ENCODE assay signal across 20 cellular contexts in the genomic region with DNA sequence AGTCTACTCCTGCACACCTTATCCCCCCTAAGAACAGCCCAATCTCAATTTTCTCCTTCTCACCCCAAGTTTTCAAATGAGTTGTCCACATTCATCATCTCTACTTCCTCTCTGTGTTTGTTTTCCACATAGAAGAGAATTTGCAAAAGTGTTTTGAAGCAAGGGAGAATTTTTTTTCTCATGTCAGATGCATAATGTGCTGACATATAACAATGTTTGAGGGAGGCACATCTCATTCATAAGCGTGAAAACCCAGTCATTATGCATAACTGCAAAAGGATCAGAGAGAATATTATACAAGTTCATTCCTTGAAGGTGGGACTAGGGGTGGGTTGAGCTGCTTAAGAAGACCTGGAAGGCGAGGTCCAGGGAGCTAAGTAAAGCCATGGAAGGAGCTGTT.
A peak's percentile ranks its signal among the peaks of the same experiment; 100 is the strongest.
DNase-seq lines count a peak whose midpoint lies in the region; ATAC-seq, FAIRE-seq and TF ChIP-seq lines count a peak whose summit lies in the region.
"Had no signal": no experiment of that assay in that cellular context is flagged by ENCODE, and none has a peak within 500 bp of the region (broad histone marks: within the 10 kb centered on the region; RNA-seq: fewer than 3 reads in every experiment).

No MANE protein-coding gene starts in this region.

- POLR2A ChIA-PET in A549 (lab: Yijun Ruan, JAX): no interaction called here

- TF ChIP-seq CTCF in A549 (IDR thresholded peaks at IDR 0.05) (no peak), SU-DHL-6 (IDR thresholded peaks at IDR 0.05; ENCODE audit: insufficient read depth, low read length, poor library complexity, severe bottlenecking) (no peak), astrocyte (IDR thresholded peaks at IDR 0.05; ENCODE audit: insufficient read depth, low read depth, low read length) (no peak), Peyer's patch (IDR thresholded peaks at IDR 0.05) (no peak), omental fat pad (IDR thresholded peaks at IDR 0.05) (no peak)

- H3K27ac ChIP-seq in A549 (no peak overlapping the region), SU-DHL-6 (ENCODE audit: low read depth, low read length) (peak overlapping the region; percentile 17), astrocyte (ENCODE audit: low read depth, low read length) (no peak overlapping the region), Peyer's patch (no peak overlapping the region)

- H3K9ac ChIP-seq in SU-DHL-6 (ENCODE audit: low read length) (no peak overlapping the region), astrocyte (ENCODE audit: low read length) (no peak overlapping the region)

- FAIRE-seq in A549 (lab: Jason Lieb, UNC): no peak
- no peak for FAIRE-seq in astrocyte (lab: Jason Lieb, UNC)
- FAIRE-seq: GM12891, GM18507, H54 had no signal

- no peak for TF ChIP-seq EP300 in A549 (IDR thresholded peaks at IDR 0.05)

- no peaks in the 10 kb centered on the region for H4K20me1 ChIP-seq in SU-DHL-6 (ENCODE audit: low read depth, low read length)
- no peaks in the 10 kb centered on the region for H4K20me1 ChIP-seq in astrocyte (ENCODE audit: insufficient read depth, low read length)

- H3K4me1 Mint-ChIP-seq in astrocyte (ENCODE audit: low read depth, unreplicated experiment): peaks cover 6% of the 10 kb centered on the region
- H3K4me1 Mint-ChIP-seq in stimulated activated memory B cell treated with anti-CD40 and anti-IgM and Interleukin-4, amounts not matched to agents 10 μg/mL and 1 μg/mL and 100 μg/mL, for 72 hours: peaks cover 48% of the 10 kb centered on the region

- peak overlapping the region; percentile 19 for H3K27ac Mint-ChIP-seq in astrocyte (ENCODE audit: unreplicated experiment)
- H3K27ac Mint-ChIP-seq in stimulated activated memory B cell treated with anti-CD40 and anti-IgM and Interleukin-4, amounts not matched to agents 10 μg/mL and 1 μg/mL and 100 μg/mL, for 72 hours: peak overlapping the region; percentile 37

- H3K36me3 Mint-ChIP-seq in astrocyte (ENCODE audit: low read depth, unreplicated experiment): no peaks in the 10 kb centered on the region
- peaks cover 33% of the 10 kb centered on the region for H3K36me3 Mint-ChIP-seq in stimulated activated memory B cell treated with anti-CD40 and anti-IgM and Interleukin-4, amounts not matched to agents 10 μg/mL and 1 μg/mL and 100 μg/mL, for 72 hours
- H3K36me3 Mint-ChIP-seq: CD4-positive, alpha-beta memory T cell had no signal

- H3K9me2 ChIP-seq in SU-DHL-6 (replicated peaks; ENCODE audit: insufficient read depth, low read length): no peaks in the 10 kb centered on the region

- H3K4me1 ChIP-seq in A549 (no peaks in the 10 kb centered on the region), astrocyte (ENCODE audit: insufficient read depth, low read length) (no peaks in the 10 kb centered on the region), Peyer's patch (peaks cover 0 to 17% (median 0%) of the 10 kb centered on the region in 4 donors)

- DNase-seq in A549 (ENCODE audit: low read depth in 1 of 2, low spot score in 1 of 2): no peak
- DNase-seq in astrocyte (ENCODE audit: low read depth): no peak
- no peak for DNase-seq in Peyer's patch
- DNase-seq in omental fat pad (ENCODE audit: low spot score): no peak
- DNase-seq: 8988T; C1 segment of cervical spinal cord; Calu3; CD4-positive, alpha-beta memory T cell; COR-L47; DMS53; DMS79 treated with DMSO at 0.1 percent for 48 hours; GF-D8; GOT3; HCEC 1CT had no signal

- H3K36me3 ChIP-seq in SU-DHL-6 (ENCODE audit: low read length): 0 out of 2 replicates have a peak, but pooled peaks cover 2% of the 10 kb centered on the region
- H3K36me3 ChIP-seq in astrocyte (ENCODE audit: insufficient read depth, low read length): no peaks in the 10 kb centered on the region
- H3K36me3 ChIP-seq in Peyer's patch: no peaks in the 10 kb centered on the region

- H3K4me3 Mint-ChIP-seq in astrocyte (ENCODE audit: unreplicated experiment): peak overlapping the region; percentile 40
- H3K4me3 Mint-ChIP-seq in stimulated activated memory B cell treated with anti-CD40 and anti-IgM and Interleukin-4, amounts not matched to agents 10 μg/mL and 1 μg/mL and 100 μg/mL, for 72 hours: no peak overlapping the region

- no peaks in the 10 kb centered on the region for H3K27me3 ChIP-seq in SU-DHL-6 (ENCODE audit: low read length)
- H3K27me3 ChIP-seq in astrocyte (ENCODE audit: insufficient read depth, low read length): peaks cover 25% of the 10 kb centered on the region
- H3K27me3 ChIP-seq in Peyer's patch: no peaks in the 10 kb centered on the region

- TF ChIP-seq POLR2A in A549 (IDR thresholded peaks at IDR 0.05; ENCODE audit: low read length) (no peak), Peyer's patch (IDR thresholded peaks at IDR 0.05) (no peak)

- ATAC-seq in A549 (no peak), GM19397 (IDR thresholded peaks at IDR 0.05; ENCODE audit: unreplicated experiment) (no peak), omental fat pad (ENCODE audit: low FRiP score) (no peak)
- no peak for ATAC-seq in stimulated activated memory B cell treated with anti-CD40 and anti-IgM and Interleukin-4, amounts not matched to agents 10 μg/mL and 1 μg/mL and 100 μg/mL, for 72 hours

- H3K4me2 ChIP-seq in A549 (no peak overlapping the region), SU-DHL-6 (ENCODE audit: low read depth, low read length, poor library complexity, severe bottlenecking) (no peak overlapping the region), astrocyte (ENCODE audit: low read length) (no peak overlapping the region)

- no peak overlapping the region for H2AFZ ChIP-seq in SU-DHL-6 (ENCODE audit: low read depth, low read length, severe bottlenecking)
- no peak overlapping the region for H2AFZ ChIP-seq in astrocyte (ENCODE audit: low read depth, low read length)

- no peak for TF ChIP-seq RAD21 in A549 (conservative IDR thresholded peaks at IDR 0.05 in 1 of 2, IDR thresholded peaks at IDR 0.05 in 1 of 2)

- WGBS in A549 (ENCODE audit: missing lambda C conversion rate): 48% methylated on average over 2 of the region's 2 CpGs

- H3F3A ChIP-seq in SU-DHL-6 (ENCODE audit: insufficient read depth): peaks cover 6% of the 10 kb centered on the region; the same call in 1 of the 2 replicates

- no peaks in the 10 kb centered on the region for H3K9me3 Mint-ChIP-seq in astrocyte (ENCODE audit: unreplicated experiment)
- H3K9me3 Mint-ChIP-seq in stimulated activated memory B cell treated with anti-CD40 and anti-IgM and Interleukin-4, amounts not matched to agents 10 μg/mL and 1 μg/mL and 100 μg/mL, for 72 hours: no peaks in the 10 kb centered on the region
- H3K9me3 Mint-ChIP-seq: CD4-positive, alpha-beta memory T cell had no signal

- H3K79me2 ChIP-seq in SU-DHL-6 (ENCODE audit: insufficient read depth, low read length) (peaks cover 20% of the 10 kb centered on the region; the same call in 1 of the 2 replicates), astrocyte (ENCODE audit: insufficient read depth, low read length) (no peaks in the 10 kb centered on the region)

- no peak overlapping the region for H3K4me3 ChIP-seq in A549
- no peak overlapping the region for H3K4me3 ChIP-seq in SU-DHL-6 (ENCODE audit: insufficient read depth, low read length, poor library complexity, severe bottlenecking)
- no peak overlapping the region for H3K4me3 ChIP-seq in astrocyte (ENCODE audit: insufficient read depth, low read depth, low read length)
- no peak overlapping the region for H3K4me3 ChIP-seq in Peyer's patch

- peaks cover 13% of the 10 kb centered on the region for H3K27me3 Mint-ChIP-seq in astrocyte (ENCODE audit: low read depth, unreplicated experiment)
- H3K27me3 Mint-ChIP-seq in stimulated activated memory B cell treated with anti-CD40 and anti-IgM and Interleukin-4, amounts not matched to agents 10 μg/mL and 1 μg/mL and 100 μg/mL, for 72 hours: no peaks in the 10 kb centered on the region

- H3K9me3 ChIP-seq in A549 (no peaks in the 10 kb centered on the region), SU-DHL-6 (ENCODE audit: insufficient read depth, low read length) (no peaks in the 10 kb centered on the region), astrocyte (ENCODE audit: insufficient read depth, low read depth, low read length) (no peaks in the 10 kb centered on the region), Peyer's patch (no peaks in the 10 kb centered on the region)

- CTCF ChIA-PET in A549 (lab: Yijun Ruan, JAX): interaction anchor here (1.2 to 7.1 kb wide), 3 partner anchors 10 to 19 kb away, joined by 3 to 76 read pairs (median 27); no protein-coding TSS in a partner anchor

TF ChIP-seq in A549, 52 proteins besides CTCF, POLR2A, EP300 and RAD21:
- TF ChIP-seq, protein P1, sequence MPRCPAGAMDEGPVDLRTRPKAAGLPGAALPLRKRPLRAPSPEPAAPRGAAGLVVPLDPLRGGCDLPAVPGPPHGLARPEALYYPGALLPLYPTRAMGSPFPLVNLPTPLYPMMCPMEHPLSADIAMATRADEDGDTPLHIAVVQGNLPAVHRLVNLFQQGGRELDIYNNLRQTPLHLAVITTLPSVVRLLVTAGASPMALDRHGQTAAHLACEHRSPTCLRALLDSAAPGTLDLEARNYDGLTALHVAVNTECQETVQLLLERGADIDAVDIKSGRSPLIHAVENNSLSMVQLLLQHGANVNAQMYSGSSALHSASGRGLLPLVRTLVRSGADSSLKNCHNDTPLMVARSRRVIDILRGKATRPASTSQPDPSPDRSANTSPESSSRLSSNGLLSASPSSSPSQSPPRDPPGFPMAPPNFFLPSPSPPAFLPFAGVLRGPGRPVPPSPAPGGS (IDR thresholded peaks at IDR 0.05): no peak
- TF ChIP-seq MAFK (IDR thresholded peaks at IDR 0.05; ENCODE audit: partially characterized antibody): peak; percentile 49
- no peak for TF ChIP-seq EHMT2 (IDR thresholded peaks at IDR 0.05; ENCODE audit: low read depth)
- TF ChIP-seq TP53 (CRISPR knock-in tag; IDR thresholded peaks at IDR 0.05): no peak
- TF ChIP-seq ZSCAN20 (CRISPR knock-in tag; IDR thresholded peaks at IDR 0.05): no peak
- TF ChIP-seq GATA3 (IDR thresholded peaks at IDR 0.05; ENCODE audit: borderline replicate concordance): no peak
